ENCODE assay signal across 8 cellular contexts in the genomic region with DNA sequence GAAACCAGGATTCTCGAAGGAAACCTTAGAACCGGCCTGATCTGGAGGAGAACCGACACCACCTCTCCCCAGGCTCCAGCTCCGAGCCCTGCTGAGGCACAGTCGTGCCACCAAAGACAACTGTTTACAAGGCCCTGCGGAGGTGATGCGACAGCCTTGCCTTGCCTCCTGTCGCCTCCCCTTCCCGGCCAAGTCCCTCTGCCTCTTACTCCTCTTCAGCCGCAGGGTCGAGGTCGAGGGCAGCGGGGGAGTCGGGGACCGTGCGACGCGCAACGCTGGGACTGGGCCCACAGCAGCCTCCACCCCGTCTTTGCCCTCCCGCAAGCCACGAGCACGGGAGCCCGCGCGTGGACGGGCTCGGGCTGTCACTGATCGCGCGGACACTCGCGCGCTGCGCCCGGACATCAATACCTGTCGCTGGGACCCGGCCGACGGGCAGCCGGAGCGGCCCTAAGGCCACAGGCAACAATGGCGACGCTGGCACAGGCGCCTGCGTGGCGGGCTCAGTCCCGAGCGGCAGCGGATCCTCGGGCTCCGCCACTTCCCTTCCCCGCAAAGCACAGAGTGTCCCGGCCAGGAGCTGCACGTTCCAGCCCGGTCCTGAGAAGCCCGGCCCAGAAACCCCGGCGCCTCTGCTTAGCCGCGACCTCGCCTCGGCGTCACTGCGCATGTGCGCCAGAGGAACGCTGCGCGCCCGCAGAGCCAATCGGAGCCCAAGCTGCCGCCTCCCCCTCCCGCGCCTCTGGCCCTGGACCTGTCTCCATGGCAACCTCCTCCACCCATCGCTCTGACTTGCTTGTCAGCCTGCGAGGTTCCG. TPM values are rescaled to one million over a fixed set of nuclear protein-coding genes. Genes with fewer than 3 reads are reported as not detected.
DNase-seq lines count a peak whose midpoint lies in the region; ATAC-seq and TF ChIP-seq lines count a peak whose summit lies in the region.

A gene (minus strand): TSS at position 664 of the 817 bp plus-strand sequence. CDS start 1,473 bp downstream, outside the sequence.

- ATAC-seq in GM18870 (IDR thresholded peaks at IDR 0.05; ENCODE audit: unreplicated experiment) = peak; percentile 90
- peak; percentile 95 for ATAC-seq in HG03139 (IDR thresholded peaks at IDR 0.05; ENCODE audit: unreplicated experiment)
- peak; percentile 87 to 99 (median 94) for ATAC-seq in right lobe of liver

- H3K4me1 ChIP-seq in A673 (ENCODE audit: insufficient read depth, low read length, poor library complexity, severe bottlenecking) (no peaks in the 10 kb centered on the region), right lobe of liver (no peaks in the 10 kb centered on the region)

- 9% methylated on average over 10 of the region's 77 CpGs for WGBS in right lobe of liver (ENCODE audit: insufficient coverage, low coverage, low lambda C conversion rate, missing lambda C conversion rate)

- peak; percentile 15 for TF ChIP-seq POLR2A in right lobe of liver (IDR thresholded peaks at IDR 0.05)

- H3K27me3 ChIP-seq in A673 (replicated peaks; ENCODE audit: insufficient read depth, low read depth, low read length, poor library complexity) = no peaks in the 10 kb centered on the region
- no peaks in the 10 kb centered on the region for H3K27me3 ChIP-seq in dorsolateral prefrontal cortex
- peaks cover 0 to 6% of the 10 kb centered on the region in 2 donors for H3K27me3 ChIP-seq in right lobe of liver

- CTCF ChIA-PET in A673 (lab: Charles Lee) = no interaction called here
- CTCF ChIA-PET in activated CD4-positive, alpha-beta memory T cell treated with anti-CD3 and anti-CD28 coated beads for 36 hours (lab: Charles Lee) = interaction anchor here (3.2 to 4.5 kb wide), 2 partner anchors 15 to 21 kb away, joined by 18 to 30 read pairs; no protein-coding TSS in a partner anchor

- TF ChIP-seq CTCF in A673 (conservative IDR thresholded peaks at IDR 0.05; ENCODE audit: low read depth, low read length) = no peak
- peak in 36 of 56 donors; percentile 8 to 61 (median 30) for TF ChIP-seq CTCF in dorsolateral prefrontal cortex (IDR thresholded peaks at IDR 0.05 in 54 of 56, conservative IDR thresholded peaks at IDR 0.05 in 2 of 56; ENCODE audit: low read depth in 1 of 56, partially characterized antibody in 56 of 56)
- TF ChIP-seq CTCF in right lobe of liver (IDR thresholded peaks at IDR 0.05) = no peak

- H3K4me3 ChIP-seq in A673 (ENCODE audit: low read depth, low read length, poor library complexity, severe bottlenecking) (peak within 1 kb of the TSS; percentile 76), dorsolateral prefrontal cortex (peak within 1 kb of the TSS; percentile 60 to 100 (median 91)), right lobe of liver (peak within 1 kb of the TSS; percentile 54 to 72 (median 58))

- H3K27ac ChIP-seq in A673 (ENCODE audit: low read depth, low read length, poor library complexity, severe bottlenecking) (no peak within 1 kb of the TSS), dorsolateral prefrontal cortex (peak within 1 kb of the TSS in 57 of 59 donors; percentile 23 to 93 (median 84)), right lobe of liver (no peak within 1 kb of the TSS)

- H3K27me3 Mint-ChIP-seq in activated CD4-positive, alpha-beta memory T cell treated with anti-CD3 and anti-CD28 coated beads for 36 hours = no peaks in the 10 kb centered on the region

- peak; percentile 94 for DNase-seq in A673 (ENCODE audit: low spot score)
- DNase-seq in NCI-H345 (lab: John Stamatoyannopoulos, UW) = peak; percentile 87
- peak; percentile 94 for DNase-seq in activated CD4-positive, alpha-beta memory T cell treated with anti-CD3 and anti-CD28 coated beads for 36 hours
- DNase-seq in dorsolateral prefrontal cortex = peak; percentile 94 to 98 (median 96)
- DNase-seq in right lobe of liver = peak; percentile 83 to 92 (median 86)
- peak; percentile 93 for DNase-seq in stimulated activated CD4-positive, alpha-beta T cell treated with anti-CD3 and anti-CD28 coated beads, Interleukin-4, amount 100 ng/mL, for 1 hour

- H3K9me3 ChIP-seq in A673 (ENCODE audit: low read depth, low read length, poor library complexity, severe bottlenecking) (no peaks in the 10 kb centered on the region), right lobe of liver (no peaks in the 10 kb centered on the region)

- H3K4me3 Mint-ChIP-seq in activated CD4-positive, alpha-beta memory T cell treated with anti-CD3 and anti-CD28 coated beads for 36 hours = peak within 1 kb of the TSS; percentile 84

- peaks cover 10% of the 10 kb centered on the region for H3K36me3 Mint-ChIP-seq in activated CD4-positive, alpha-beta memory T cell treated with anti-CD3 and anti-CD28 coated beads for 36 hours

- H3K27ac Mint-ChIP-seq in activated CD4-positive, alpha-beta memory T cell treated with anti-CD3 and anti-CD28 coated beads for 36 hours = peak within 1 kb of the TSS; percentile 65

- intact Hi-C loops in A673 (cut with micrococcal nuclease; ENCODE audit: unreplicated experiment) (no loop called here), dorsolateral prefrontal cortex (cut with DNase I) (loop anchor here (1.0 to 2.0 kb wide), 3 partner anchors 16 to 34 kb away; no protein-coding TSS in a partner anchor), right lobe of liver (cut with DNase I) (no loop called here)
- intact Hi-C loops in activated CD4-positive, alpha-beta memory T cell treated with anti-CD3 and anti-CD28 coated beads for 36 hours (cut with micrococcal nuclease) = loop anchor here (1.0 to 2.0 kb wide), 3 partner anchors 16 to 33 kb away; no protein-coding TSS in a partner anchor

- peaks cover 15% of the 10 kb centered on the region for H3K4me1 Mint-ChIP-seq in activated CD4-positive, alpha-beta memory T cell treated with anti-CD3 and anti-CD28 coated beads for 36 hours (ENCODE audit: low read depth)

- peaks cover 9% of the 10 kb centered on the region for H3K36me3 ChIP-seq in A673 (ENCODE audit: insufficient read depth, low read length, poor library complexity, severe bottlenecking)
- H3K36me3 ChIP-seq in right lobe of liver = no peaks in the 10 kb centered on the region

- POLR2A ChIA-PET in A673 (lab: Charles Lee; ENCODE audit: low non-redundant PET) = no interaction called here
- POLR2A ChIA-PET in activated CD4-positive, alpha-beta memory T cell treated with anti-CD3 and anti-CD28 coated beads for 36 hours (lab: Charles Lee) = interaction anchor here (0.7 to 1.3 kb wide), 2 partner anchors 15 to 33 kb away, joined by 3 to 5 read pairs; no protein-coding TSS in a partner anchor

- H3K9me3 Mint-ChIP-seq in activated CD4-positive, alpha-beta memory T cell treated with anti-CD3 and anti-CD28 coated beads for 36 hours = no peaks in the 10 kb centered on the region

- BruUV-seq in A673 (replicated peaks; lab: Mats Ljungman, UMichigan) = no TSS peak

RNA-seq across cellular contexts. Expression of the gene that starts here (rescaled TPM):
- 10.0 and 13.7 TPM in 2 replicates for total RNA-seq in A673 (2021)
- total RNA-seq in activated CD4-positive, alpha-beta memory T cell treated with anti-CD3 and anti-CD28 coated beads for 36 hours = 10 to 100 TPM; 11.1 to 11.5 TPM
- 10 to 100 TPM in 117 of 120 experiments, 1 to 10 TPM in 3; 9.2 to 29.9 (median 15.2) TPM for total RNA-seq in dorsolateral prefrontal cortex
- under 1 TPM; 0.19 to 0.55 (median 0.42) TPM for total RNA-seq in right lobe of liver

Comparison
In these comparisons a context has a peak if more than half of its experiments do, and no peak if none do; other contexts are left out.
1. Peak in DNase-seq, ATAC-seq and H3K4me3 ChIP-seq in right lobe of liver; RNA of the gene not detected or under 1 TPM.
2. H3K27ac ChIP-seq: peak in dorsolateral prefrontal cortex (57 of 59); none in A673 (single experiment) and right lobe of liver (0 of 3).
3. CTCF ChIP-seq: peak in dorsolateral prefrontal cortex (36 of 56); none in A673 (single experiment) and right lobe of liver (0 of 4).
4. intact Hi-C loops: an anchor here in activated CD4-positive, alpha-beta memory T cell treated with anti-CD3 and anti-CD28 coated beads for 36 hours (1.0 to 2.0 kb wide) and dorsolateral prefrontal cortex (1.0 to 2.0 kb wide); none called in A673 and right lobe of liver.
5. Peak in every context shown above with its lines, with median percentiles within 50 percentile points of each other: DNase-seq, H3K4me3 ChIP-seq and ATAC-seq.